In genomic region chr3:38039899-38040261, GRCh38 we compare ENCODE assay signal across 8 cellular contexts. TPM values are rescaled to one million over a fixed set of nuclear protein-coding genes. Genes with fewer than 3 reads are reported as not detected.
DNase-seq lines count a peak whose midpoint lies in the region; ATAC-seq and TF ChIP-seq lines count a peak whose summit lies in the region.

No MANE protein-coding gene starts in this region.

- H3K36me3 Mint-ChIP-seq in activated B cell treated with CpG ODN at 0.5 μM for 24 hours (ENCODE audit: low read depth), result no peaks in the 10 kb centered on the region

- CTCF ChIA-PET in activated B cell treated with CpG ODN at 0.5 μM for 24 hours (lab: Charles Lee), result interaction anchor here (0.8 to 2.0 kb wide), 8 partner anchors 14 to 307 kb away, joined by 3 to 16 read pairs (median 4); partner anchors contain the start of gene XYLB

- 16 to 17% methylated on average over 11 of the region's 11 CpGs for WGBS in tibial nerve, 2 donors

- H3K27me3 ChIP-seq in mucosa of rectum (ENCODE audit: control insufficient read depth in 2 of 2, insufficient read depth in 2 of 2, low read length in 2 of 2), result no peaks in the 10 kb centered on the region
- H3K27me3 ChIP-seq in tibial nerve, result no peaks in the 10 kb centered on the region

- H3K4me3 ChIP-seq in mucosa of rectum (ENCODE audit: low read length in 2 of 2), result peak overlapping the region; percentile 77 to 81
- peak overlapping the region; percentile 39 to 64 (median 46) for H3K4me3 ChIP-seq in tibial nerve

- H3K4me1 Mint-ChIP-seq in activated B cell treated with CpG ODN at 0.5 μM for 24 hours, result peaks cover 21% of the 10 kb centered on the region

- peak overlapping the region; percentile 74 to 79 for H3K9ac ChIP-seq in mucosa of rectum (ENCODE audit: low read depth in 1 of 2, low read length in 2 of 2)

- H3K4me1 ChIP-seq in mucosa of rectum (ENCODE audit: control insufficient read depth in 2 of 2, insufficient read depth in 2 of 2, low read length in 2 of 2) (peaks cover 23 to 30% of the 10 kb centered on the region in 2 donors), tibial nerve (peaks cover 0 to 20% (median 6%) of the 10 kb centered on the region in 4 donors)

- H3K36me3 ChIP-seq in mucosa of rectum (ENCODE audit: control insufficient read depth in 2 of 2, insufficient read depth in 2 of 2, low read length in 2 of 2), result no peaks in the 10 kb centered on the region
- H3K36me3 ChIP-seq in tibial nerve, result no peaks in the 10 kb centered on the region

- peaks cover 2% of the 10 kb centered on the region for H3K27me3 Mint-ChIP-seq in activated B cell treated with CpG ODN at 0.5 μM for 24 hours

- POLR2A ChIA-PET in activated B cell treated with CpG ODN at 0.5 μM for 24 hours (lab: Charles Lee), result interaction anchor here (0.6 to 2.1 kb wide), 8 partner anchors 10 to 1095 kb away, joined by 3 to 20 read pairs (median 3); partner anchors contain the start of genes ACAA1, MYD88, OXSR1 and PLCD1

- peak overlapping the region; percentile 15 for H3K27ac Mint-ChIP-seq in activated B cell treated with CpG ODN at 0.5 μM for 24 hours

- TF ChIP-seq EP300 in tibial nerve (IDR thresholded peaks at IDR 0.05), result peak in 1 of 2 donors; percentile 8

- TF ChIP-seq POLR2A in tibial nerve (IDR thresholded peaks at IDR 0.05), result no peak

- DNase-seq in AML-193 (lab: John Stamatoyannopoulos, UW), result peak; percentile 96 to 97
- DNase-seq in activated B cell treated with CpG ODN at 0.5 μM for 24 hours, result peak; percentile 35
- DNase-seq in epithelial cell of prostate (ENCODE audit: low read depth, low spot score), result no peak
- peak in 1 of 2 donors; percentile 56 for DNase-seq in tibial nerve (ENCODE audit: low spot score in 2 of 2)
- DNase-seq in NCI-H774 (lab: John Stamatoyannopoulos, UW), result no peak

- TF ChIP-seq CTCF in activated B cell treated with CpG ODN at 0.5 μM for 24 hours (IDR thresholded peaks at IDR 0.05) (no peak), tibial nerve (IDR thresholded peaks at IDR 0.05) (peak in 4 of 5 experiments; percentile 39 to 65 (median 48))

- intact Hi-C loops in activated B cell treated with CpG ODN at 0.5 μM for 24 hours (cut with micrococcal nuclease), result loop anchor here (1.0 to 5.0 kb wide), 6 partner anchors 36 to 1012 kb away; partner anchors contain the start of genes ACAA1, OXSR1, SCN11A and WDR48

- H3K9me3 ChIP-seq in mucosa of rectum (ENCODE audit: control insufficient read depth in 2 of 2, low read length in 2 of 2) (no peaks in the 10 kb centered on the region), tibial nerve (no peaks in the 10 kb centered on the region)

- peak overlapping the region; percentile 75 for H3K27ac ChIP-seq in epithelial cell of prostate
- peak overlapping the region; percentile 63 to 85 for H3K27ac ChIP-seq in mucosa of rectum (ENCODE audit: low read depth in 2 of 2, low read length in 2 of 2)
- H3K27ac ChIP-seq in tibial nerve, result peak overlapping the region in 1 of 4 donors; percentile 41

- peak; percentile 56 for ATAC-seq in GM19043 (IDR thresholded peaks at IDR 0.05; ENCODE audit: low read depth, unreplicated experiment)
- ATAC-seq in HG03378 (IDR thresholded peaks at IDR 0.05; ENCODE audit: unreplicated experiment), result peak; percentile 59
- ATAC-seq in activated B cell treated with CpG ODN at 0.5 μM for 24 hours (ENCODE audit: low read depth), result peak; percentile 77

- no peaks in the 10 kb centered on the region for H3K9me3 Mint-ChIP-seq in activated B cell treated with CpG ODN at 0.5 μM for 24 hours

- peak overlapping the region; percentile 86 for H3K4me3 Mint-ChIP-seq in activated B cell treated with CpG ODN at 0.5 μM for 24 hours

RNA-seq across cellular contexts. Expression of gene DLEC1, which starts 0.9 kb away (rescaled TPM):
- total RNA-seq in activated B cell treated with CpG ODN at 0.5 μM for 24 hours (0.10 and 0.11 TPM in 2 replicates), tibial nerve (10 to 100 TPM in 1 of 4 donors, 1 to 10 TPM in 3; 3.7 to 96.0 (median 7.1) TPM)

RNA-seq across cellular contexts. Expression of gene PLCD1, which starts 10.4 kb away (rescaled TPM):
- total RNA-seq in activated B cell treated with CpG ODN at 0.5 μM for 24 hours (2.4 and 6.5 TPM in 2 replicates), tibial nerve (10 to 100 TPM; 43.8 to 48.6 (median 48.0) TPM)

RNA-seq across cellular contexts. Expression of gene VILL, which starts 49.3 kb away (rescaled TPM):
- 21.6 and 23.8 TPM in 2 replicates for total RNA-seq in activated B cell treated with CpG ODN at 0.5 μM for 24 hours
- total RNA-seq in tibial nerve, result 10 to 100 TPM; 13.6 to 16.5 (median 15.3) TPM

Comparison
In these comparisons a context has a peak if more than half of its experiments do, and no peak if none do; other contexts are left out.
1. DNase-seq: peak in AML-193 (2 of 2) and activated B cell treated with CpG ODN at 0.5 μM for 24 hours (single experiment); none in epithelial cell of prostate (single experiment) and NCI-H774 (single experiment).
2. Peak in every context shown above with its lines, with median percentiles within 50 percentile points of each other: ATAC-seq.